8 cellular contexts compared by ENCODE assay signal in the genomic region with DNA sequence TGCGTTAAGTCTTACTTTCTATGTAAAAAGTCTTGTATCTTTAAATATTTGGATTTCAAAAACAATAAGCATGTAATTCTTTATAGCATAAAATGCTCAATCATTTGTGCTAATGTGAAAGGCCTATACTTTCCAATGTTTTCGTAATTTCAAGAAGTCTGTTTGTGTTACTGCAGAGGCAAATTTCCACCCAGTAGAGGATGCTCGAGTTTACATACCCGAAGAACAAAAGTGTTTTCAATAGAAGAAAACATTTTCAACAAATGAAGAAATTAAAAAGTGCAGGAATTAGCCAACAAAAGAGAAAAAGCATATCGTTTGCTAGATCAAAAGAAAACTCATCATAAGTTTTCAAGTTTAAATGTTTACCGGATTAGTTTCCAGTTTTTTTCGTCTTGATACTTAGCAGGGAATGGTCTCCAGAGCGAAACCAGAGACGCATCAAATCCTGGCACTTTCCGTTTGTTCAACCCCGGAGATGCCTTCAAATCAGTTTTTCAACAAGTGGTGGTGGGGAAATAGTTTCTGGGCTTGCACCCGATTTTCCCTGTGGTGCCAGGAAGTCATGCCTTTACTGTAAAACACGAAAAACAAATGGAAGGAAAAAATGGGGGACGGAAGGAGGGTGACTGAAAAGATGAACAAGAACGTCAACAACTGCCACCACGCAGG. TPM values are rescaled to one million over a fixed set of nuclear protein-coding genes. Genes with fewer than 3 reads are reported as not detected.
DNase-seq lines count a peak whose midpoint lies in the region; FAIRE-seq and TF ChIP-seq lines count a peak whose summit lies in the region.

No MANE protein-coding gene starts in this region.

- H3K79me2 ChIP-seq in DOHH2 (ENCODE audit: control insufficient read depth, low read length) = peaks cover 76% of the 10 kb centered on the region
- peaks cover 53% of the 10 kb centered on the region for H3K79me2 ChIP-seq in Karpas-422 (ENCODE audit: low read length)

- TF ChIP-seq CTCF in DOHH2 (IDR thresholded peaks at IDR 0.05; ENCODE audit: low read depth, low read length, poor library complexity, severe bottlenecking) (no peak), bronchial epithelial cell (IDR thresholded peaks at IDR 0.05; ENCODE audit: insufficient read depth, low read length, severe bottlenecking) (no peak), GM20000 (IDR thresholded peaks at IDR 0.05; ENCODE audit: extremely low read depth, missing control alignments) (no peak)

- H3K9ac ChIP-seq in Karpas-422 (ENCODE audit: low read length) (peak overlapping the region; percentile 84), mesenchymal stem cell (ENCODE audit: low read length) (peak overlapping the region; percentile 94)

- no peak overlapping the region for H2BK12ac ChIP-seq in mesenchymal stem cell (ENCODE audit: low read length in 2 of 2)

- H3K4me3 ChIP-seq in DOHH2 (ENCODE audit: low read length) (peak overlapping the region; percentile 86), Karpas-422 (ENCODE audit: low read length) (peak overlapping the region; percentile 82), bronchial epithelial cell (ENCODE audit: low read depth, low read length) (peak overlapping the region; percentile 70), mesenchymal stem cell (ENCODE audit: insufficient read depth in 1 of 2, low read depth in 1 of 2, low read length in 2 of 2) (peak overlapping the region; percentile 81 to 98), urinary bladder (ENCODE audit: low read depth, low read length) (peak overlapping the region; percentile 91)

- H4K20me1 ChIP-seq in DOHH2 (ENCODE audit: control insufficient read depth, insufficient read depth, low read depth, low read length) (peaks cover 12% of the 10 kb centered on the region), Karpas-422 (ENCODE audit: insufficient read depth, low read depth, low read length) (peaks cover 25% of the 10 kb centered on the region; the same call in 1 of the 2 replicates)

- no peak overlapping the region for H2BK15ac ChIP-seq in mesenchymal stem cell (ENCODE audit: low read depth, poor library complexity, severe bottlenecking)

- H2BK120ac ChIP-seq in mesenchymal stem cell (ENCODE audit: low read depth, low read length) = no peak overlapping the region

- no peak overlapping the region for H2BK5ac ChIP-seq in mesenchymal stem cell (ENCODE audit: low read depth, low read length, poor library complexity, severe bottlenecking)

- H3F3A ChIP-seq in DOHH2 (ENCODE audit: control insufficient read depth, insufficient read depth) = peaks cover 13% of the 10 kb centered on the region

- H3K23ac ChIP-seq in mesenchymal stem cell (ENCODE audit: low read length in 2 of 2) = no peak overlapping the region

- H3K9me2 ChIP-seq in DOHH2 (replicated peaks; ENCODE audit: control insufficient read depth, low read length) (no peaks in the 10 kb centered on the region), Karpas-422 (replicated peaks; ENCODE audit: insufficient read depth, low read length) (no peaks in the 10 kb centered on the region)

- H3K14ac ChIP-seq in mesenchymal stem cell (ENCODE audit: low read length in 2 of 2) = no peak overlapping the region

- H3K4me2 ChIP-seq in DOHH2 (ENCODE audit: low read length) = peak overlapping the region; percentile 92
- H3K4me2 ChIP-seq in Karpas-422 (ENCODE audit: low read depth, low read length, poor library complexity, severe bottlenecking) = peak overlapping the region; percentile 87
- peak overlapping the region; percentile 64 for H3K4me2 ChIP-seq in mesenchymal stem cell (ENCODE audit: low read length, poor library complexity, severe bottlenecking)

- no peak overlapping the region for H3K18ac ChIP-seq in mesenchymal stem cell (ENCODE audit: low read depth in 1 of 2, low read length in 2 of 2)

- H3K4me1 ChIP-seq in DOHH2 (ENCODE audit: control insufficient read depth, low read length) (peaks cover 34% of the 10 kb centered on the region), Karpas-422 (ENCODE audit: low read length) (peaks cover 34% of the 10 kb centered on the region), mesenchymal stem cell (ENCODE audit: control insufficient read depth, insufficient read depth, low read depth, low read length) (no peaks in the 10 kb centered on the region), urinary bladder (ENCODE audit: insufficient read depth) (no peaks in the 10 kb centered on the region)

- peak overlapping the region; percentile 67 for H3K27ac ChIP-seq in DOHH2 (ENCODE audit: low read depth, low read length)
- H3K27ac ChIP-seq in Karpas-422 (ENCODE audit: low read length) = no peak overlapping the region
- peak overlapping the region; percentile 72 for H3K27ac ChIP-seq in mesenchymal stem cell (ENCODE audit: low read length, poor library complexity, severe bottlenecking)
- peak overlapping the region; percentile 97 for H3K27ac ChIP-seq in urinary bladder (ENCODE audit: low read depth)

- no peak for DNase-seq in Karpas-422
- peak; percentile 15 for DNase-seq in bronchial epithelial cell (ENCODE audit: low read depth)
- DNase-seq in mesenchymal stem cell = peak; percentile 57
- DNase-seq in middle frontal gyrus (ENCODE audit: extremely low spot score, low spot score) = no peak
- DNase-seq in occipital lobe (lab: John Stamatoyannopoulos, UW) = no peak
- DNase-seq in GM20000 (ENCODE audit: low spot score) = no peak

- H2AFZ ChIP-seq in Karpas-422 (ENCODE audit: low read length) (no peak overlapping the region), mesenchymal stem cell (ENCODE audit: low read depth, low read length) (peak overlapping the region; percentile 69)

- FAIRE-seq in bronchial epithelial cell (lab: Jason Lieb, UNC) = no peak

- no peak overlapping the region for H2AK5ac ChIP-seq in mesenchymal stem cell (ENCODE audit: low read length, severe bottlenecking)

- H4K8ac ChIP-seq in mesenchymal stem cell (ENCODE audit: low read length) = no peak overlapping the region

- peaks cover 5% of the 10 kb centered on the region for H3K79me1 ChIP-seq in mesenchymal stem cell (replicated peaks; ENCODE audit: low read length, poor library complexity, severe bottlenecking)

- H3K36me3 ChIP-seq in DOHH2 (ENCODE audit: control insufficient read depth, low read length) (peaks cover 62% of the 10 kb centered on the region), Karpas-422 (ENCODE audit: insufficient read depth, low read length) (peaks cover 28% of the 10 kb centered on the region), bronchial epithelial cell (ENCODE audit: control insufficient read depth, insufficient read depth, low read length) (peaks cover 2% of the 10 kb centered on the region), mesenchymal stem cell (ENCODE audit: control insufficient read depth in 1 of 2, insufficient read depth in 2 of 2, low read depth in 1 of 2, low read length in 2 of 2) (peaks cover 6 to 37% of the 10 kb centered on the region in 2 experiments), urinary bladder (ENCODE audit: insufficient read depth) (no peaks in the 10 kb centered on the region)

- no peak overlapping the region for H3K4ac ChIP-seq in mesenchymal stem cell (ENCODE audit: low read depth in 1 of 2, low read length in 2 of 2)

- H3K27me3 ChIP-seq in DOHH2 (ENCODE audit: control insufficient read depth, low read length) (no peaks in the 10 kb centered on the region), Karpas-422 (ENCODE audit: low read length) (no peaks in the 10 kb centered on the region), bronchial epithelial cell (ENCODE audit: control insufficient read depth, insufficient read depth, low read length) (no peaks in the 10 kb centered on the region), mesenchymal stem cell (ENCODE audit: control insufficient read depth in 1 of 2, insufficient read depth in 1 of 2, low read length in 2 of 2) (no peaks in the 10 kb centered on the region)

- H4K91ac ChIP-seq in mesenchymal stem cell (ENCODE audit: low read length) = no peak overlapping the region

- H3K9me3 ChIP-seq in DOHH2 (ENCODE audit: control insufficient read depth, insufficient read depth, low read length) = no peaks in the 10 kb centered on the region
- no peaks in the 10 kb centered on the region for H3K9me3 ChIP-seq in Karpas-422 (ENCODE audit: low read length)
- H3K9me3 ChIP-seq in mesenchymal stem cell (ENCODE audit: control insufficient read depth, low read length) = no peaks in the 10 kb centered on the region

- WGBS in mesenchymal stem cell = under 1% methylated on average over 8 of the region's 16 CpGs
- 5% methylated on average over 16 of the region's 16 CpGs for WGBS in urinary bladder

RNA-seq across cellular contexts. Expression of gene CGGBP1, which starts 1.0 kb away (rescaled TPM):
- 56.9 and 114 TPM in 2 replicates for total RNA-seq in Karpas-422 (2014; rRNA removed; shearing (Covaris generic); ENCODE audit: low replicate concordance)
- total RNA-seq in bronchial epithelial cell = 28.3 and 30.0 TPM in 2 replicates
- 45.7 TPM for polyA plus RNA-seq in mesenchymal stem cell (2013, experiment 1 of 2)
- polyA plus RNA-seq in mesenchymal stem cell (2013, experiment 2 of 2) = 46.2 TPM
- total RNA-seq in urinary bladder = 138 TPM
- polyA plus RNA-seq in urinary bladder = 48.7 TPM
- 158 TPM for total RNA-seq in occipital lobe

RNA-seq across cellular contexts. Expression of gene ZNF654, which starts 1.3 kb away (rescaled TPM):
- 12.4 and 30.5 TPM in 2 replicates for total RNA-seq in Karpas-422 (2014; rRNA removed; shearing (Covaris generic); ENCODE audit: low replicate concordance)
- total RNA-seq in bronchial epithelial cell = 11.4 and 13.2 TPM in 2 replicates
- polyA plus RNA-seq in mesenchymal stem cell (2013, experiment 1 of 2) = 5.9 TPM
- 6.1 TPM for polyA plus RNA-seq in mesenchymal stem cell (2013, experiment 2 of 2)
- 54.7 TPM for total RNA-seq in urinary bladder
- 6.2 TPM for polyA plus RNA-seq in urinary bladder
- total RNA-seq in occipital lobe = 46.8 TPM

Comparison
In these comparisons a context has a peak if more than half of its experiments do, and no peak if none do; other contexts are left out.
1. DNase-seq: peak in bronchial epithelial cell (single experiment) and mesenchymal stem cell (single experiment); none in Karpas-422 (single experiment), middle frontal gyrus (single experiment), occipital lobe (single experiment) and GM20000 (single experiment).
2. Peak in every context shown above with its lines, with median percentiles within 50 percentile points of each other: H3K4me2 ChIP-seq and H3K4me3 ChIP-seq.